7 cellular contexts compared by ENCODE assay signal in the genomic region with DNA sequence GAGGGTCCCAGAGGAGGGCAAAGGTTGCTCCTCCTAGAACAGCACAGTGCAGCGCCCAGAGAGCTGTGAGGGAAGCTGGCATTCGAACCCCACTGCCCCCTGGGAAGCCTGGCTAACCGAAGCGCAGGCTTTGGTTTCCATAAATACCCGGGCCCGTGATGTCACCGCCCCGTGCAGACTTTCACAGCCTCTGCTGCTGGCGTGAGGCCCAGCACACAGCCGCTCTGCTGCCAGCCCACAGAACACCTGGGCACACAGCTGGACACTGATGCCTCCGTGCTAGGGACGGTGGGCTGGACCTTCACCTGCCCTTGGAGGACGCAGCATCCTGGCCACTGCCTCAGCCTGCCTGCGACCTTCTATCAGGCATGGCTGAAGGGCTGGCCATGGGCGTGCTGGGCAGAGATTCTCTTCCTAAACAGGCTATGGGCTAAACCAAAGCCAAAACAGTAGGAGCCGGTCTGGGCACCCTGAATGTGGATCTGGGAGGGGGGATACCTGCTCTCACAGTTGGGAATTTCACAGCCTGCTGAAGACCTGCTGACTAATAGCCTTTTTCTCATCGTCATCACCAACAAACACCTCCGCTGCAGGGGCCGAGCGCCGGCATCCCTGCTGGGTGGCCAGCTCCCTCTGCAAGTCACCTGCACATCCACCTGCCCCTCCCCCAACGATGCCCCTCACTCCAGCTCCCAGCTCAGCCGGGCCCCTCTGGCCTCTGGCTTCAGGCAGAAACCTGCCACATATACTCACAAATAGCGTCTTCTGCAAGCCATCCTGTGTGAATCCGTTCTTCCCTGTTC. TPM values are rescaled to one million over a fixed set of nuclear protein-coding genes. Genes with fewer than 3 reads are reported as not detected.
DNase-seq lines count a peak whose midpoint lies in the region; TF ChIP-seq lines count a peak whose summit lies in the region.

No MANE protein-coding gene starts in this region.

- H3K36me3 Mint-ChIP-seq in chondrocyte (ENCODE audit: low read depth) = no peaks in the 10 kb centered on the region

- no peaks in the 10 kb centered on the region for H3K9me3 Mint-ChIP-seq in chondrocyte (ENCODE audit: low read depth)

- H3K27ac Mint-ChIP-seq in chondrocyte (ENCODE audit: unreplicated experiment) = no peak overlapping the region

- peak; percentile 38 for TF ChIP-seq POLR2A in GM18526 (IDR thresholded peaks at IDR 0.05; ENCODE audit: extremely low read depth, insufficient read length)

- H3K27me3 Mint-ChIP-seq in chondrocyte (ENCODE audit: low read depth) = peaks cover 31% of the 10 kb centered on the region

- TF ChIP-seq CTCF in chondrocyte (IDR thresholded peaks at IDR 0.05) = no peak

- intact Hi-C loops in posterior cingulate gyrus (cut with DNase I) = no loop called here

- H3K4me3 Mint-ChIP-seq in chondrocyte (ENCODE audit: unreplicated experiment) = peak overlapping the region; percentile 61

- DNase-seq in H4 (ENCODE audit: low spot score) (peak; percentile 75), NCI-H1105 treated with DMSO at 0.1 percent for 48 hours (lab: John Stamatoyannopoulos, UW) (peak; percentile 48), chondrocyte (ENCODE audit: low spot score) (no peak), posterior cingulate gyrus (peak; percentile 40 to 95 (median 68)), ecto neural progenitor cell (ENCODE audit: low spot score) (no peak), LoVo (ENCODE audit: low spot score) (no peak)

- peaks cover 10% of the 10 kb centered on the region for H3K4me1 Mint-ChIP-seq in chondrocyte (ENCODE audit: low read depth)

RNA-seq across cellular contexts. Expression of gene IQSEC1, which starts 0.8 kb away (rescaled TPM):
- total RNA-seq in H4 (2014; rRNA removed; shearing (Covaris generic)) = 4.6 and 5.7 TPM in 2 replicates
- 37.2 to 43.3 TPM (median 38.2 TPM) in 3 replicates for total RNA-seq in chondrocyte

Comparison
In these comparisons a context has a peak if more than half of its experiments do, and no peak if none do; other contexts are left out.
1. DNase-seq: peak in H4 (single experiment), NCI-H1105 treated with DMSO at 0.1 percent for 48 hours (single experiment) and posterior cingulate gyrus (10 of 10); none in chondrocyte (single experiment), ecto neural progenitor cell (single experiment) and LoVo (single experiment).